Comparison of ENCODE assay signal across 20 cellular contexts in genomic region chr20:48468571-48468970, GRCh38.
"Had no signal": no experiment of that assay in that cellular context is flagged by ENCODE, and none has a peak within 500 bp of the region (broad histone marks: within the 10 kb centered on the region; RNA-seq: fewer than 3 reads in every experiment).

No MANE protein-coding gene starts in this region.

- DNase-seq: KBM-7, NCI-H1092, NCI-H1105 treated with DMSO at 0.1 percent for 48 hours, NCI-H1417 treated with DMSO at 0.1 percent for 48 hours, NCI-H146, NCI-H1694 treated with DMSO at 0.1 percent for 48 hours, NCI-H1930, NCI-H2081, NCI-H2107, NCI-H2227 treated with DMSO at 0.1 percent for 48 hours, NCI-H446, NCI-H510A, NCI-H524 treated with DMSO at 0.1 percent for 48 hours, NCI-H69, NCI-H774, RPMI8226, SHP77, SK-N-SH, SW 1271 had no signal

- H3K4me2 ChIP-seq: SK-N-SH had no signal

- H3K9ac ChIP-seq: SK-N-SH had no signal

- FAIRE-seq: RCC 7860 had no signal

- H3K9me3 ChIP-seq: SK-N-SH had no signal
